ENCODE assay signal across 1 cellular context in the genomic region with DNA sequence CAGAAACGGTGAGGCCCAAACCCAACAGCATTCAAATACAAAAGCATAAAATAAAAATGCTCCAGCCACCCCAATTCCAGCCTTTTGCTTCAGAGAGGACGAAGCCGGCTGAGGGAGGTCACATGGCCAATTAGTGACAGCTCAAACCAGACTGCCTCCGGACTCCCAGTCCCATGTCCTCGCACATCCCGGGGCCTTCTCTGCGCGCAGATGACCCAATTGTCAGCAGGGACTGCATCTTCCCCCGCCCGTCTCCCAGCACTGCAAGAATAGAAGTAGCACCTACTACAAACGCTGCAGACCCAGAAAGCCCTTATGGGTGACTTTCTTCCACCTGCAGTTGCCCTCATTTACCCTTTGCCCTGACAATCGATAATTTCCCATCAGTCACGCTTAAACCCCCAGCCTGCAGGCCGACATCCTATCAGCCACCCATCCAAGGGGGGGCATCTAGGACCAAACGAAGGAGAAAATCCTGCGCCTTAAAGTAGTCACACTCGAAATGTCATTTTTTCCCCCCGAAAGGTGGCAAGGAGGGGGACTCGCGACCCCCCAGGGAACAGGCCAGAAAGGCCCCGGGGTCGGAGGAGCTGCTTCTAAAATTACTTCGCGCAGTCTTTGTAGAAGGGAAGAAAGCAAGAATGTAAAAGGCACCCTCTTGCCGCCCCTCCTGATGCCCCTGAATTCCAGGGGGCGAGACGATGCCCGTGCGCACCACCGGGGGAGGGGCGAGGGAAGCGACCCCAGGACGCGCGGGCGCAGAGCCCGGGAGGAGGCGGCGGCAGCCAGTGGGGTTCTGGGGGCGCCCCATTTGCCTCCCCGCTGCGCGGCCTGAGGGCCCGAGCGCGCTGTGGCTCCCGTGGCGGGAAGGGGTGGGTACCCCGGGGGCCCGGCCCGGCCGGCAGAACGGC.
TF ChIP-seq lines count a peak whose summit lies in the region.

No MANE protein-coding gene starts in this region.

TF ChIP-seq in HepG2, 621 proteins besides CTCF, POLR2A, EP300 and RAD21 (continued from another document and continues in another):
- no peak for TF ChIP-seq GFI1 (CRISPR knock-in tag; IDR thresholded peaks at IDR 0.05; ENCODE audit: borderline replicate concordance)
- TF ChIP-seq ZFY (CRISPR knock-in tag; IDR thresholded peaks at IDR 0.05), result peak; percentile 60
- TF ChIP-seq ZNF138 (CRISPR knock-in tag; IDR thresholded peaks at IDR 0.05; ENCODE audit: low read depth), result 0 out of 2 replicates have a peak, but pooled peaks have one; percentile 46
- no peak for TF ChIP-seq ZNF775 (CRISPR knock-in tag; IDR thresholded peaks at IDR 0.05; ENCODE audit: borderline replicate concordance)
- no peak for TF ChIP-seq ZKSCAN8 (CRISPR knock-in tag; IDR thresholded peaks at IDR 0.05; ENCODE audit: borderline replicate concordance)
- TF ChIP-seq FOSL1 (CRISPR knock-in tag; IDR thresholded peaks at IDR 0.05; ENCODE audit: borderline replicate concordance), result peak; percentile 11; the same call in 1 of the 2 replicates
- no peak for TF ChIP-seq ZNF773 (CRISPR knock-in tag; IDR thresholded peaks at IDR 0.05; ENCODE audit: borderline replicate concordance)
- TF ChIP-seq ZNF563 (CRISPR knock-in tag; IDR thresholded peaks at IDR 0.05), result peak; percentile 49
- TF ChIP-seq, protein P1, sequence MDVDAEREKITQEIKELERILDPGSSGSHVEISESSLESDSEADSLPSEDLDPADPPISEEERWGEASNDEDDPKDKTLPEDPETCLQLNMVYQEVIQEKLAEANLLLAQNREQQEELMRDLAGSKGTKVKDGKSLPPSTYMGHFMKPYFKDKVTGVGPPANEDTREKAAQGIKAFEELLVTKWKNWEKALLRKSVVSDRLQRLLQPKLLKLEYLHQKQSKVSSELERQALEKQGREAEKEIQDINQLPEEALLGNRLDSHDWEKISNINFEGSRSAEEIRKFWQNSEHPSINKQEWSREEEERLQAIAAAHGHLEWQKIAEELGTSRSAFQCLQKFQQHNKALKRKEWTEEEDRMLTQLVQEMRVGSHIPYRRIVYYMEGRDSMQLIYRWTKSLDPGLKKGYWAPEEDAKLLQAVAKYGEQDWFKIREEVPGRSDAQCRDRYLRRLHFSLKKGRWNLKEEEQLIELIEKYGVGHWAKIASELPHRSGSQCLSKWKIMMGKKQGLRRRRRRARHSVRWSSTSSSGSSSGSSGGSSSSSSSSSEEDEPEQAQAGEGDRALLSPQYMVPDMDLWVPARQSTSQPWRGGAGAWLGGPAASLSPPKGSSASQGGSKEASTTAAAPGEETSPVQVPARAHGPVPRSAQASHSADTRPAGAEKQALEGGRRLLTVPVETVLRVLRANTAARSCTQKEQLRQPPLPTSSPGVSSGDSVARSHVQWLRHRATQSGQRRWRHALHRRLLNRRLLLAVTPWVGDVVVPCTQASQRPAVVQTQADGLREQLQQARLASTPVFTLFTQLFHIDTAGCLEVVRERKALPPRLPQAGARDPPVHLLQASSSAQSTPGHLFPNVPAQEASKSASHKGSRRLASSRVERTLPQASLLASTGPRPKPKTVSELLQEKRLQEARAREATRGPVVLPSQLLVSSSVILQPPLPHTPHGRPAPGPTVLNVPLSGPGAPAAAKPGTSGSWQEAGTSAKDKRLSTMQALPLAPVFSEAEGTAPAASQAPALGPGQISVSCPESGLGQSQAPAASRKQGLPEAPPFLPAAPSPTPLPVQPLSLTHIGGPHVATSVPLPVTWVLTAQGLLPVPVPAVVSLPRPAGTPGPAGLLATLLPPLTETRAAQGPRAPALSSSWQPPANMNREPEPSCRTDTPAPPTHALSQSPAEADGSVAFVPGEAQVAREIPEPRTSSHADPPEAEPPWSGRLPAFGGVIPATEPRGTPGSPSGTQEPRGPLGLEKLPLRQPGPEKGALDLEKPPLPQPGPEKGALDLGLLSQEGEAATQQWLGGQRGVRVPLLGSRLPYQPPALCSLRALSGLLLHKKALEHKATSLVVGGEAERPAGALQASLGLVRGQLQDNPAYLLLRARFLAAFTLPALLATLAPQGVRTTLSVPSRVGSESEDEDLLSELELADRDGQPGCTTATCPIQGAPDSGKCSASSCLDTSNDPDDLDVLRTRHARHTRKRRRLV (CRISPR knock-in tag; IDR thresholded peaks at IDR 0.05), result no peak
- TF ChIP-seq ZNF616 (CRISPR knock-in tag; IDR thresholded peaks at IDR 0.05; ENCODE audit: low read depth), result no peak
- 0 out of 2 replicates have a peak, but pooled peaks have one; percentile 20 for TF ChIP-seq ZNF629 (CRISPR knock-in tag; conservative IDR thresholded peaks at IDR 0.05)
- TF ChIP-seq THAP11 (CRISPR knock-in tag; IDR thresholded peaks at IDR 0.05), result peak; percentile 42; the same call in 1 of the 2 replicates
- TF ChIP-seq ETV5 (CRISPR knock-in tag; IDR thresholded peaks at IDR 0.05; ENCODE audit: borderline replicate concordance), result peak; percentile 31; the same call in 1 of the 2 replicates
- peak; percentile 63; the same call in 1 of the 2 replicates for TF ChIP-seq RBFOX2 (IDR thresholded peaks at IDR 0.05; ENCODE audit: low read depth, low read length)
- TF ChIP-seq HDAC1 (CRISPR knock-in tag; IDR thresholded peaks at IDR 0.05), result peak; percentile 85
- TF ChIP-seq, protein P2, sequence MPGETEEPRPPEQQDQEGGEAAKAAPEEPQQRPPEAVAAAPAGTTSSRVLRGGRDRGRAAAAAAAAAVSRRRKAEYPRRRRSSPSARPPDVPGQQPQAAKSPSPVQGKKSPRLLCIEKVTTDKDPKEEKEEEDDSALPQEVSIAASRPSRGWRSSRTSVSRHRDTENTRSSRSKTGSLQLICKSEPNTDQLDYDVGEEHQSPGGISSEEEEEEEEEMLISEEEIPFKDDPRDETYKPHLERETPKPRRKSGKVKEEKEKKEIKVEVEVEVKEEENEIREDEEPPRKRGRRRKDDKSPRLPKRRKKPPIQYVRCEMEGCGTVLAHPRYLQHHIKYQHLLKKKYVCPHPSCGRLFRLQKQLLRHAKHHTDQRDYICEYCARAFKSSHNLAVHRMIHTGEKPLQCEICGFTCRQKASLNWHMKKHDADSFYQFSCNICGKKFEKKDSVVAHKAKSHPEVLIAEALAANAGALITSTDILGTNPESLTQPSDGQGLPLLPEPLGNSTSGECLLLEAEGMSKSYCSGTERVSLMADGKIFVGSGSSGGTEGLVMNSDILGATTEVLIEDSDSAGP (CRISPR knock-in tag; IDR thresholded peaks at IDR 0.05; ENCODE audit: borderline replicate concordance), result peak; percentile 63
- TF ChIP-seq, protein P3, sequence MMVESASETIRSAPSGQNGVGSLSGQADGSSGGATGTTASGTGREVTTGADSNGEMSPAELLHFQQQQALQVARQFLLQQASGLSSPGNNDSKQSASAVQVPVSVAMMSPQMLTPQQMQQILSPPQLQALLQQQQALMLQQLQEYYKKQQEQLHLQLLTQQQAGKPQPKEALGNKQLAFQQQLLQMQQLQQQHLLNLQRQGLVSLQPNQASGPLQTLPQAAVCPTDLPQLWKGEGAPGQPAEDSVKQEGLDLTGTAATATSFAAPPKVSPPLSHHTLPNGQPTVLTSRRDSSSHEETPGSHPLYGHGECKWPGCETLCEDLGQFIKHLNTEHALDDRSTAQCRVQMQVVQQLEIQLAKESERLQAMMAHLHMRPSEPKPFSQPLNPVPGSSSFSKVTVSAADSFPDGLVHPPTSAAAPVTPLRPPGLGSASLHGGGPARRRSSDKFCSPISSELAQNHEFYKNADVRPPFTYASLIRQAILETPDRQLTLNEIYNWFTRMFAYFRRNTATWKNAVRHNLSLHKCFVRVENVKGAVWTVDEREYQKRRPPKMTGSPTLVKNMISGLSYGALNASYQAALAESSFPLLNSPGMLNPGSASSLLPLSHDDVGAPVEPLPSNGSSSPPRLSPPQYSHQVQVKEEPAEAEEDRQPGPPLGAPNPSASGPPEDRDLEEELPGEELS (CRISPR knock-in tag; IDR thresholded peaks at IDR 0.05), result peak; percentile 48; the same call in 1 of the 2 replicates
- TF ChIP-seq ESRRA (CRISPR knock-in tag; IDR thresholded peaks at IDR 0.05; ENCODE audit: low read depth), result peak; percentile 80; the same call in 1 of the 2 replicates
- no peak for TF ChIP-seq ZNF550 (CRISPR knock-in tag; IDR thresholded peaks at IDR 0.05; ENCODE audit: borderline replicate concordance)
- TF ChIP-seq HMGA1 (CRISPR knock-in tag; conservative IDR thresholded peaks at IDR 0.05), result no peak
- peak; percentile 69; the same call in 1 of the 2 replicates for TF ChIP-seq NCOA1 (CRISPR knock-in tag; IDR thresholded peaks at IDR 0.05)
- no peak; the same call in 1 of the 2 replicates for TF ChIP-seq PPARG (CRISPR knock-in tag; conservative IDR thresholded peaks at IDR 0.05)
- no peak for TF ChIP-seq ZNF17 (CRISPR knock-in tag; IDR thresholded peaks at IDR 0.05)
- no peak for TF ChIP-seq SMAD9 (CRISPR knock-in tag; IDR thresholded peaks at IDR 0.05)
- TF ChIP-seq POLR2G (IDR thresholded peaks at IDR 0.05; ENCODE audit: low read depth, low read length), result 0 out of 2 replicates have a peak, but pooled peaks have one; percentile 14
- no peak for TF ChIP-seq KLF15 (CRISPR knock-in tag; IDR thresholded peaks at IDR 0.05; ENCODE audit: borderline replicate concordance)
- TF ChIP-seq HNRNPK (IDR thresholded peaks at IDR 0.05; ENCODE audit: low read depth, low read length, poor library complexity, severe bottlenecking), result no peak
- TF ChIP-seq U2AF2 (IDR thresholded peaks at IDR 0.05; ENCODE audit: low read depth, low read length), result no peak
- no peak for TF ChIP-seq JDP2 (CRISPR knock-in tag; IDR thresholded peaks at IDR 0.05; ENCODE audit: borderline replicate concordance)
- 0 out of 2 replicates have a peak, but pooled peaks have one; percentile 59 for TF ChIP-seq ZNF670 (CRISPR knock-in tag; IDR thresholded peaks at IDR 0.05; ENCODE audit: borderline replicate concordance)
- peak; percentile 38; the same call in 1 of the 2 replicates for TF ChIP-seq TOPORS (CRISPR knock-in tag; IDR thresholded peaks at IDR 0.05)
- TF ChIP-seq GTF3A (CRISPR knock-in tag; conservative IDR thresholded peaks at IDR 0.05), result no peak
- peak; percentile 58; the same call in 1 of the 2 replicates for TF ChIP-seq ZBTB20 (CRISPR knock-in tag; IDR thresholded peaks at IDR 0.05; ENCODE audit: borderline replicate concordance, low read depth)
- TF ChIP-seq NR2F6 (IDR thresholded peaks at IDR 0.05), result peak; percentile 72
- peak; percentile 71 for TF ChIP-seq NR2F6 (CRISPR knock-in tag; IDR thresholded peaks at IDR 0.05)
- TF ChIP-seq BHLHE40 (IDR thresholded peaks at IDR 0.05; ENCODE audit: low read length), result peak; percentile 60; the same call in 1 of the 2 replicates
- TF ChIP-seq, protein P4, sequence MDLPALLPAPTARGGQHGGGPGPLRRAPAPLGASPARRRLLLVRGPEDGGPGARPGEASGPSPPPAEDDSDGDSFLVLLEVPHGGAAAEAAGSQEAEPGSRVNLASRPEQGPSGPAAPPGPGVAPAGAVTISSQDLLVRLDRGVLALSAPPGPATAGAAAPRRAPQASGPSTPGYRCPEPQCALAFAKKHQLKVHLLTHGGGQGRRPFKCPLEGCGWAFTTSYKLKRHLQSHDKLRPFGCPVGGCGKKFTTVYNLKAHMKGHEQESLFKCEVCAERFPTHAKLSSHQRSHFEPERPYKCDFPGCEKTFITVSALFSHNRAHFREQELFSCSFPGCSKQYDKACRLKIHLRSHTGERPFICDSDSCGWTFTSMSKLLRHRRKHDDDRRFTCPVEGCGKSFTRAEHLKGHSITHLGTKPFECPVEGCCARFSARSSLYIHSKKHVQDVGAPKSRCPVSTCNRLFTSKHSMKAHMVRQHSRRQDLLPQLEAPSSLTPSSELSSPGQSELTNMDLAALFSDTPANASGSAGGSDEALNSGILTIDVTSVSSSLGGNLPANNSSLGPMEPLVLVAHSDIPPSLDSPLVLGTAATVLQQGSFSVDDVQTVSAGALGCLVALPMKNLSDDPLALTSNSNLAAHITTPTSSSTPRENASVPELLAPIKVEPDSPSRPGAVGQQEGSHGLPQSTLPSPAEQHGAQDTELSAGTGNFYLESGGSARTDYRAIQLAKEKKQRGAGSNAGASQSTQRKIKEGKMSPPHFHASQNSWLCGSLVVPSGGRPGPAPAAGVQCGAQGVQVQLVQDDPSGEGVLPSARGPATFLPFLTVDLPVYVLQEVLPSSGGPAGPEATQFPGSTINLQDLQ (CRISPR knock-in tag; IDR thresholded peaks at IDR 0.05), result no peak; the same call in 1 of the 2 replicates
- TF ChIP-seq, protein P5, sequence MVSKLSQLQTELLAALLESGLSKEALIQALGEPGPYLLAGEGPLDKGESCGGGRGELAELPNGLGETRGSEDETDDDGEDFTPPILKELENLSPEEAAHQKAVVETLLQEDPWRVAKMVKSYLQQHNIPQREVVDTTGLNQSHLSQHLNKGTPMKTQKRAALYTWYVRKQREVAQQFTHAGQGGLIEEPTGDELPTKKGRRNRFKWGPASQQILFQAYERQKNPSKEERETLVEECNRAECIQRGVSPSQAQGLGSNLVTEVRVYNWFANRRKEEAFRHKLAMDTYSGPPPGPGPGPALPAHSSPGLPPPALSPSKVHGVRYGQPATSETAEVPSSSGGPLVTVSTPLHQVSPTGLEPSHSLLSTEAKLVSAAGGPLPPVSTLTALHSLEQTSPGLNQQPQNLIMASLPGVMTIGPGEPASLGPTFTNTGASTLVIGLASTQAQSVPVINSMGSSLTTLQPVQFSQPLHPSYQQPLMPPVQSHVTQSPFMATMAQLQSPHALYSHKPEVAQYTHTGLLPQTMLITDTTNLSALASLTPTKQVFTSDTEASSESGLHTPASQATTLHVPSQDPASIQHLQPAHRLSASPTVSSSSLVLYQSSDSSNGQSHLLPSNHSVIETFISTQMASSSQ (IDR thresholded peaks at IDR 0.05; ENCODE audit: low read depth), result no peak
- TF ChIP-seq, protein P5 (CRISPR knock-in tag; IDR thresholded peaks at IDR 0.05; ENCODE audit: borderline replicate concordance), result no peak
- no peak for TF ChIP-seq MIER3 (CRISPR knock-in tag; IDR thresholded peaks at IDR 0.05; ENCODE audit: borderline replicate concordance)
- no peak for TF ChIP-seq TAF15 (IDR thresholded peaks at IDR 0.05; ENCODE audit: low read depth, low read length, poor library complexity, severe bottlenecking)
- TF ChIP-seq PCBP2 (optimal IDR thresholded peaks at IDR 0.05; ENCODE audit: low read depth, low read length, poor library complexity, severe bottlenecking), result no peak
- no peak for TF ChIP-seq ZNF660 (CRISPR knock-in tag; IDR thresholded peaks at IDR 0.05; ENCODE audit: borderline replicate concordance, low read depth)
- TF ChIP-seq EHMT2 (IDR thresholded peaks at IDR 0.05; ENCODE audit: borderline replicate concordance, low read depth, low read length), result no peak
- TF ChIP-seq ZNF282 (IDR thresholded peaks at IDR 0.05; ENCODE audit: partially characterized antibody), result no peak
- no peak for TF ChIP-seq ZNF720 (CRISPR knock-in tag; IDR thresholded peaks at IDR 0.05)
- TF ChIP-seq ZNF841 (CRISPR knock-in tag; IDR thresholded peaks at IDR 0.05; ENCODE audit: borderline replicate concordance), result no peak
